Comparison of ENCODE assay signal across 8 cellular contexts in genomic region chr13:32031025-32031814, GRCh38. TPM values are rescaled to one million over a fixed set of nuclear protein-coding genes. Genes with fewer than 3 reads are reported as not detected.
DNase-seq lines count a peak whose midpoint lies in the region; ATAC-seq and TF ChIP-seq lines count a peak whose summit lies in the region.

Gene FRY (plus strand): TSS chr13:32031774. CDS start chr13:32031796, 22 bp downstream.

- H3K4me1 ChIP-seq in Peyer's patch: peaks cover 0 to 11% (median 0%) of the 10 kb centered on the region in 4 donors

- peaks cover 23% of the 10 kb centered on the region for H3K4me1 Mint-ChIP-seq in nephron progenitor cell

- no peaks in the 10 kb centered on the region for H3K36me3 ChIP-seq in Peyer's patch

- DNase-seq in COLO829 (ENCODE audit: low spot score): peak; percentile 26
- peak; percentile 50 to 86 (median 68) for DNase-seq in Peyer's patch
- DNase-seq in activated gamma-delta T cell (lab: John Stamatoyannopoulos, UW): peak; percentile 14
- peak; percentile 27 for DNase-seq in fibroblast of the conjunctiva (ENCODE audit: low read depth)
- DNase-seq in nephron progenitor cell: peak; percentile 75

- H3K27me3 Mint-ChIP-seq in nephron progenitor cell (ENCODE audit: low read depth, poor library complexity): peaks cover 40% of the 10 kb centered on the region

- no peak for TF ChIP-seq CTCF in Peyer's patch (IDR thresholded peaks at IDR 0.05)
- no peak for TF ChIP-seq CTCF in nephron progenitor cell (IDR thresholded peaks at IDR 0.05)
- no peak for TF ChIP-seq CTCF in subcutaneous adipose tissue (IDR thresholded peaks at IDR 0.05; ENCODE audit: low read depth)

- peak within 1 kb of the TSS; percentile 89 for H3K4me3 Mint-ChIP-seq in nephron progenitor cell

- no peaks in the 10 kb centered on the region for H3K36me3 Mint-ChIP-seq in nephron progenitor cell (ENCODE audit: low read depth)

- H3K27me3 ChIP-seq in Peyer's patch: no peaks in the 10 kb centered on the region

- no peak for TF ChIP-seq POLR2A in Peyer's patch (IDR thresholded peaks at IDR 0.05)

- no peaks in the 10 kb centered on the region for H3K9me3 ChIP-seq in Peyer's patch

- H3K9me3 Mint-ChIP-seq in nephron progenitor cell: no peaks in the 10 kb centered on the region

- H3K27ac Mint-ChIP-seq in nephron progenitor cell: no peak within 1 kb of the TSS

- peak within 1 kb of the TSS; percentile 45 to 87 (median 64) for H3K4me3 ChIP-seq in Peyer's patch

- peak within 1 kb of the TSS; percentile 52 to 77 (median 66) for H3K27ac ChIP-seq in Peyer's patch

- ATAC-seq in GM19463 (IDR thresholded peaks at IDR 0.05; ENCODE audit: unreplicated experiment): peak; percentile 83
- ATAC-seq in HG03575 (IDR thresholded peaks at IDR 0.05; ENCODE audit: extremely low read depth, insufficient number of reproducible peaks, low FRiP score, unreplicated experiment): peak; percentile 51

RNA-seq across cellular contexts. Expression of gene FRY, which starts in this region (rescaled TPM):
- total RNA-seq in Peyer's patch (100 to 1,000 TPM in 1 of 4 donors, 10 to 100 TPM in 2, 1 to 10 TPM in 1; 6.7 to 106 (median 14.1) TPM), subcutaneous adipose tissue (10 to 100 TPM; 26.2 to 71.6 (median 41.1) TPM)

Comparison
In these comparisons a context has a peak if more than half of its experiments do, and no peak if none do; other contexts are left out.
1. Peak in every context shown above with its lines: DNase-seq, ATAC-seq, H3K4me3 ChIP-seq and H3K27ac ChIP-seq.
2. DNase-seq: peak in every context shown above with its lines; median percentile 75 in nephron progenitor cell; 68 in Peyer's patch; 27 in fibroblast of the conjunctiva; 26 in COLO829; 14 in activated gamma-delta T cell.